ENCODE assay signal across 8 cellular contexts in genomic region chr1:174074757-174075156, GRCh38. TPM values are rescaled to one million over a fixed set of nuclear protein-coding genes. Genes with fewer than 3 reads are reported as not detected.
A peak's percentile ranks its signal among the peaks of the same experiment; 100 is the strongest.
DNase-seq lines count a peak whose midpoint lies in the region; ATAC-seq and TF ChIP-seq lines count a peak whose summit lies in the region.

No MANE protein-coding gene starts in this region.

- peaks cover 3% of the 10 kb centered on the region for H3K27me3 Mint-ChIP-seq in activated naive CD8-positive, alpha-beta T cell treated with anti-CD3 and anti-CD28 coated beads, Interleukin-2, amount 50 U/mL, for 24 hours

- no peaks in the 10 kb centered on the region for H3K36me3 ChIP-seq in A673 (ENCODE audit: insufficient read depth, low read length, poor library complexity, severe bottlenecking)

- TF ChIP-seq CTCF in A673 (conservative IDR thresholded peaks at IDR 0.05; ENCODE audit: low read depth, low read length) (peak; percentile 65), GM12864 (IDR thresholded peaks at IDR 0.05; ENCODE audit: low read depth, low read length, missing control alignments) (peak; percentile 8), RWPE1 (conservative IDR thresholded peaks at IDR 0.05; ENCODE audit: low read depth) (peak; percentile 43)

- H3K27ac Mint-ChIP-seq in activated naive CD8-positive, alpha-beta T cell treated with anti-CD3 and anti-CD28 coated beads, Interleukin-2, amount 50 U/mL, for 24 hours = no peak overlapping the region

- H3K9me3 Mint-ChIP-seq in activated naive CD8-positive, alpha-beta T cell treated with anti-CD3 and anti-CD28 coated beads, Interleukin-2, amount 50 U/mL, for 24 hours = no peaks in the 10 kb centered on the region

- H3K4me1 Mint-ChIP-seq in activated naive CD8-positive, alpha-beta T cell treated with anti-CD3 and anti-CD28 coated beads, Interleukin-2, amount 50 U/mL, for 24 hours = no peaks in the 10 kb centered on the region

- no TSS peak for BruUV-seq in A673 (replicated peaks; lab: Mats Ljungman, UMichigan)

- CTCF ChIA-PET in A673 (lab: Charles Lee) (no interaction called here), RWPE1 (lab: Yijun Ruan, JAX) (no interaction called here)

- H3K4me3 Mint-ChIP-seq in activated naive CD8-positive, alpha-beta T cell treated with anti-CD3 and anti-CD28 coated beads, Interleukin-2, amount 50 U/mL, for 24 hours = no peak overlapping the region

- H3K9me3 ChIP-seq in A673 (ENCODE audit: low read depth, low read length, poor library complexity, severe bottlenecking) = no peaks in the 10 kb centered on the region

- H3K4me1 ChIP-seq in A673 (ENCODE audit: insufficient read depth, low read length, poor library complexity, severe bottlenecking) = no peaks in the 10 kb centered on the region

- H3K4me3 ChIP-seq in A673 (ENCODE audit: low read depth, low read length, poor library complexity, severe bottlenecking) (no peak overlapping the region), GM12864 (ENCODE audit: low read depth, low read length) (no peak overlapping the region)

- H3K36me3 Mint-ChIP-seq in activated naive CD8-positive, alpha-beta T cell treated with anti-CD3 and anti-CD28 coated beads, Interleukin-2, amount 50 U/mL, for 24 hours (ENCODE audit: low read depth) = no peaks in the 10 kb centered on the region

- POLR2A ChIA-PET in A673 (lab: Charles Lee; ENCODE audit: low non-redundant PET) (no interaction called here), RWPE1 (lab: Yijun Ruan, JAX; ENCODE audit: low non-redundant PET) (interaction anchor here (0.6 kb wide), 1 partner anchor 230 kb away, joined by 6 read pairs; no protein-coding TSS in a partner anchor)

- intact Hi-C loops in A673 (cut with micrococcal nuclease; ENCODE audit: unreplicated experiment) = loop anchor here (2.0 to 10.0 kb wide), 3 partner anchors 140 to 657 kb away; no protein-coding TSS in a partner anchor

- H3K27ac ChIP-seq in A673 (ENCODE audit: low read depth, low read length, poor library complexity, severe bottlenecking) = no peak overlapping the region
- no peak overlapping the region for H3K27ac ChIP-seq in RWPE1

- DNase-seq in A673 (ENCODE audit: low spot score) = peak; percentile 44
- DNase-seq in GM12864 (ENCODE audit: low read depth) = no peak
- peak; percentile 16 for DNase-seq in RWPE1 (ENCODE audit: low spot score)
- DNase-seq in globus pallidus (ENCODE audit: low spot score) = peak; percentile 49
- no peak for DNase-seq in stimulated activated CD4-positive, alpha-beta T cell treated with anti-CD3 and anti-CD28 coated beads, Interleukin-4, amount 100 ng/mL, for 1 hour
- DNase-seq in activated naive CD8-positive, alpha-beta T cell treated with anti-CD3 and anti-CD28 coated beads, Interleukin-2, amount 50 U/mL, for 24 hours = no peak

- H3K27me3 ChIP-seq in A673 (replicated peaks; ENCODE audit: insufficient read depth, low read depth, low read length, poor library complexity) = no peaks in the 10 kb centered on the region

- ATAC-seq in GM18498 (IDR thresholded peaks at IDR 0.05; ENCODE audit: unreplicated experiment) (no peak), HG02642 (IDR thresholded peaks at IDR 0.05; ENCODE audit: poor library complexity, unreplicated experiment) (no peak)
- no peak for ATAC-seq in activated naive CD8-positive, alpha-beta T cell treated with anti-CD3 and anti-CD28 coated beads, Interleukin-2, amount 50 U/mL, for 24 hours

RNA-seq across cellular contexts. Expression of gene RC3H1, which starts 52.6 kb away (rescaled TPM):
- 27.2 and 28.0 TPM in 2 replicates for total RNA-seq in A673 (2021)

Comparison
In these comparisons a context has a peak if more than half of its experiments do, and no peak if none do; other contexts are left out.
1. DNase-seq: peak in A673 (single experiment), RWPE1 (single experiment) and globus pallidus (single experiment); none in GM12864 (single experiment), stimulated activated CD4-positive, alpha-beta T cell treated with anti-CD3 and anti-CD28 coated beads, Interleukin-4, amount 100 ng/mL, for 1 hour (single experiment) and activated naive CD8-positive, alpha-beta T cell treated with anti-CD3 and anti-CD28 coated beads, Interleukin-2, amount 50 U/mL, for 24 hours (single experiment).
2. CTCF ChIP-seq: peak in every context shown above with its lines; median percentile 65 in A673; 43 in RWPE1; 8 in GM12864.